Comparison of ENCODE assay signal across 24 cellular contexts in the genomic region with DNA sequence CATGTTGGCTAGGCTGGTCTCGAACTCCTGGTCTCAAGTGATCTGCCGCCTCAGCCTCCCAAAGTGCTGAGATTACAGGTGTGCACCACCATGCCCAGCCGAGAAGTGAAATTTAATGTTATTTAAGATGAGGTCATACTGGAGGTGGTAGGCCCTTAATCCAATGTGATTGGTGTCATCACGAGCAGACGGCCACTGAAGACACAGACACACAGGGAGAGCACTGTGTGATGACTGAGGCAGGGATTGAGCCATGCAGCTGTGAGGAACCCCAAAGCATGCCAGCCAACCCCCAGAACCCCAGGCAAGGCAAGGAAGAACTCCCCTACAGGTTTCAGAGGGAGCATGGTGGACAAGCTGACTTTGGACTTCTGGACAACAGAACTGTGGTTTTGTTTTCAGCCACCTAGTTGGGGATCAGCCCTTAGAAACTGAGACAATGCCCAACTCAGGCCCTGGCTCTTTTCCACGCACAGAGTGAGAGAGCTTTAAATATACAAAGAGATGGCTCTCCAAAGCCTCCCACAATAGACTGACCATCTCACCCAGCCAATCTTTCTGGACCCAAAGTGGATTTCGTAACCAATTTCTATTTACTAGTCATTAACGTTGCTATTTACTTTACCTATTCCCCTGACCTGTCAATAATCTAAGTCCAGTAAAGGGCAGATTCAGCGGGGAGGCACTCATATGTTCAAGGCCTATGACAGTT. TPM values are rescaled to one million over a fixed set of nuclear protein-coding genes. Genes with fewer than 3 reads are reported as not detected.
DNase-seq lines count a peak whose midpoint lies in the region; ATAC-seq, FAIRE-seq and TF ChIP-seq lines count a peak whose summit lies in the region.
"Had no signal": no experiment of that assay in that cellular context is flagged by ENCODE, and none has a peak within 500 bp of the region (broad histone marks: within the 10 kb centered on the region; RNA-seq: fewer than 3 reads in every experiment).

No MANE protein-coding gene starts in this region.

- H3K27me3 Mint-ChIP-seq in CD14-positive monocyte (ENCODE audit: low read depth in 3 of 3) = peaks cover 0 to under 1% (median 0%) of the 10 kb centered on the region in 3 donors

- H3K4me2 ChIP-seq in HepG2 (ENCODE audit: low read depth, low read length) = peak overlapping the region; percentile 81

- H3K79me2 ChIP-seq in HepG2 (ENCODE audit: insufficient read depth, low read length) = peaks cover 86% of the 10 kb centered on the region

- no peak overlapping the region for H2AFZ ChIP-seq in HepG2 (ENCODE audit: low read length)

- peak overlapping the region; percentile 100 for H3K27ac ChIP-seq in Panc1 (ENCODE audit: low read length)
- peak overlapping the region; percentile 100 for H3K27ac ChIP-seq in HepG2 (ENCODE audit: extremely low read length, insufficient read depth, low read length)
- H3K27ac ChIP-seq: skin epidermis, tibial nerve had no signal

- TF ChIP-seq CTCF in CD14-positive monocyte (IDR thresholded peaks at IDR 0.05) (no peak), Panc1 (IDR thresholded peaks at IDR 0.05) (no peak), HepG2 (CRISPR knock-in tag; IDR thresholded peaks at IDR 0.05) (no peak; the same call in 1 of the 2 replicates), foreskin fibroblast (IDR thresholded peaks at IDR 0.05; ENCODE audit: low read depth, low read length) (no peak), BE2C (IDR thresholded peaks at IDR 0.05; ENCODE audit: low read depth, low read length) (no peak)

- H3K9me3 ChIP-seq in Panc1 (ENCODE audit: control insufficient read depth, insufficient read depth, low read depth, low read length) = no peaks in the 10 kb centered on the region
- no peaks in the 10 kb centered on the region for H3K9me3 ChIP-seq in HepG2 (ENCODE audit: low read length)
- no peaks in the 10 kb centered on the region for H3K9me3 ChIP-seq in BE2C
- H3K9me3 ChIP-seq: tibial nerve had no signal

- H3K4me3 ChIP-seq in Panc1 (ENCODE audit: low read depth in 2 of 2, low read length in 2 of 2) (no peak overlapping the region), HepG2 (replicated peaks in 1 of 3; ENCODE audit: insufficient read depth in 1 of 3, low read depth in 2 of 3, low read length in 3 of 3) (peak overlapping the region in 2 of 3 experiments; percentile 2 to 55; a peak in 3 of 6 replicates), foreskin fibroblast (ENCODE audit: low read depth in 1 of 2, low read length in 2 of 2) (no peak overlapping the region), BE2C (ENCODE audit: low read depth, low read length) (no peak overlapping the region)
- H3K4me3 ChIP-seq: GM12878, skin epidermis, tibial nerve had no signal

- H3K36me3 ChIP-seq in Panc1 (ENCODE audit: control insufficient read depth, insufficient read depth, low read length) (no peaks in the 10 kb centered on the region), HepG2 (replicated peaks in 1 of 2; ENCODE audit: control insufficient read depth in 1 of 2, insufficient read depth in 2 of 2, low read length in 2 of 2) (peaks cover 2 to 7% of the 10 kb centered on the region in 2 experiments; a peak in 2 of 5 replicates), BE2C (no peaks in the 10 kb centered on the region)
- H3K36me3 ChIP-seq: tibial nerve had no signal

- FAIRE-seq in HepG2 (lab: Jason Lieb, UNC) = peak; percentile 70
- FAIRE-seq: GM12878, HTR-8/SVneo, TTC549 had no signal

- ATAC-seq in Panc1 (no peak), HepG2 (peak; percentile 87), GM18511 (IDR thresholded peaks at IDR 0.05; ENCODE audit: unreplicated experiment) (no peak), HG03342 (IDR thresholded peaks at IDR 0.05; ENCODE audit: unreplicated experiment) (no peak)
- ATAC-seq: activated T-helper 17 cell treated with anti-CD3 and anti-CD28 coated beads, Interleukin-2, amount 50 U/mL, for 72 hours; GM12878; left colon; stimulated activated naive CD8-positive, alpha-beta T cell treated with anti-CD3 and anti-CD28 coated beads, Interleukin-15, Interleukin-2, amounts not matched to agents 100 U/mL and 50 U/mL, for 24 hours had no signal

- no peak overlapping the region for H3K4me3 Mint-ChIP-seq in CD14-positive monocyte
- H3K4me3 Mint-ChIP-seq: activated naive CD8-positive, alpha-beta T cell treated with anti-CD3 and anti-CD28 coated beads, Interleukin-2, amount 10 ng/mL, durations not matched to agents 7 days and 5 days; activated T-helper 17 cell treated with anti-CD3 and anti-CD28 coated beads, Interleukin-2, amount 50 U/mL, for 72 hours; CD4-positive, alpha-beta memory T cell; nephron progenitor cell had no signal

- H4K20me1 ChIP-seq in HepG2 (ENCODE audit: insufficient read depth, low read length) = no peaks in the 10 kb centered on the region

- 31% methylated on average over 9 of the region's 9 CpGs for WGBS in HepG2 (ENCODE audit: low lambda C conversion rate)

- no peaks in the 10 kb centered on the region for H3K27me3 ChIP-seq in Panc1 (ENCODE audit: control insufficient read depth, insufficient read depth, low read length)
- no peaks in the 10 kb centered on the region for H3K27me3 ChIP-seq in HepG2 (ENCODE audit: control insufficient read depth in 1 of 2, insufficient read depth in 2 of 2, low read length in 2 of 2)
- no peaks in the 10 kb centered on the region for H3K27me3 ChIP-seq in BE2C
- H3K27me3 ChIP-seq: tibial nerve had no signal

- intact Hi-C loops in CD14-positive monocyte (cut with micrococcal nuclease) = loop anchor here in 1 of 2 donors (5.0 to 10.0 kb wide), 2 partner anchors 35 to 78 kb away; partner anchors contain the start of gene TBC1D8
- intact Hi-C loops in Panc1 (cut with micrococcal nuclease; ENCODE audit: unreplicated experiment) = no loop called here
- intact Hi-C loops in HepG2 (cut with micrococcal nuclease; ENCODE audit: unreplicated experiment) = loop anchor here (1.0 kb wide), 3 partner anchors 11 to 79 kb away; no protein-coding TSS in a partner anchor

- H3K36me3 Mint-ChIP-seq in CD14-positive monocyte = peaks cover 6 to 13% of the 10 kb centered on the region in 2 donors
- H3K36me3 Mint-ChIP-seq: activated naive CD8-positive, alpha-beta T cell treated with anti-CD3 and anti-CD28 coated beads, Interleukin-2, amount 10 ng/mL, durations not matched to agents 7 days and 5 days; CD4-positive, alpha-beta memory T cell had no signal

- peaks cover 87% of the 10 kb centered on the region for H3K4me1 Mint-ChIP-seq in CD14-positive monocyte
- H3K4me1 Mint-ChIP-seq: activated naive CD8-positive, alpha-beta T cell treated with anti-CD3 and anti-CD28 coated beads, Interleukin-2, amount 10 ng/mL, durations not matched to agents 7 days and 5 days; activated T-helper 17 cell treated with anti-CD3 and anti-CD28 coated beads, Interleukin-2, amount 50 U/mL, for 72 hours; CD4-positive, alpha-beta memory T cell had no signal

- H3K9me3 Mint-ChIP-seq in CD14-positive monocyte = no peaks in the 10 kb centered on the region
- H3K9me3 Mint-ChIP-seq: activated naive CD8-positive, alpha-beta T cell treated with anti-CD3 and anti-CD28 coated beads, Interleukin-2, amount 10 ng/mL, durations not matched to agents 7 days and 5 days; activated T-helper 17 cell treated with anti-CD3 and anti-CD28 coated beads, Interleukin-2, amount 50 U/mL, for 72 hours; nephron progenitor cell had no signal

- TF ChIP-seq EP300 in HepG2 (IDR thresholded peaks at IDR 0.05; ENCODE audit: low read depth in 2 of 2, low read length in 2 of 2) = peak; percentile 91 to 99; a peak in 3 of 4 replicates
- peak; percentile 91 for TF ChIP-seq EP300 in HepG2 (CRISPR knock-in tag; IDR thresholded peaks at IDR 0.05; ENCODE audit: borderline replicate concordance)

- peak; percentile 78 for TF ChIP-seq RAD21 in HepG2 (CRISPR knock-in tag; IDR thresholded peaks at IDR 0.05)

- H3K9ac ChIP-seq in HepG2 (ENCODE audit: insufficient read depth, low read depth, low read length) = peak overlapping the region; percentile 83

- peaks cover 91% of the 10 kb centered on the region for H3K4me1 ChIP-seq in Panc1 (ENCODE audit: control insufficient read depth, insufficient read depth, low read length)
- H3K4me1 ChIP-seq in HepG2 (ENCODE audit: insufficient read depth, low read length) = peaks cover 97% of the 10 kb centered on the region
- peaks cover 14% of the 10 kb centered on the region for H3K4me1 ChIP-seq in BE2C

- in situ Hi-C loops in KBM-7 (cut with MboI; ENCODE audit: low pct_unique_long_range_greater_than_20kb, low sequenced_read_pairs) (no loop called here), Panc1 (cut with HindIII; ENCODE audit: low pct_unique_long_range_greater_than_20kb, low sequenced_read_pairs) (no loop called here), HepG2 (cut with HindIII; ENCODE audit: extremely low pct_ligation_motif_present, low pct_unique_long_range_greater_than_20kb) (no loop called here)

- no peak for DNase-seq in CD14-positive monocyte (ENCODE audit: low spot score)
- peak; percentile 23 for DNase-seq in KBM-7
- no peak for DNase-seq in Panc1 (ENCODE audit: low read depth, low spot score)
- DNase-seq in HepG2 (ENCODE audit: low spot score) = peak; percentile 100
- DNase-seq in foreskin fibroblast = no peak
- no peak for DNase-seq in BE2C
- DNase-seq: activated CD4-positive, alpha-beta T cell treated with anti-CD3 and anti-CD28 coated beads for 48 hours; activated naive CD8-positive, alpha-beta T cell treated with anti-CD3 and anti-CD28 coated beads, Interleukin-2, amount 10 ng/mL, durations not matched to agents 7 days and 5 days; CD4-positive, alpha-beta memory T cell; DMS79; H7; left colon; NCI-H1436; nephron progenitor cell; posterior cingulate gyrus; stimulated activated naive CD8-positive, alpha-beta T cell treated with anti-CD3 and anti-CD28 coated beads, Interleukin-15, Interleukin-2, amounts not matched to agents 100 U/mL and 50 U/mL, for 24 hours had no signal

- BruUV-seq in Panc1 (replicated peaks; lab: Mats Ljungman, UMichigan) (no TSS peak), HepG2 (replicated peaks; lab: Mats Ljungman, UMichigan) (no TSS peak)

- peak overlapping the region in 6 of 7 donors; percentile 3 to 84 (median 64) for H3K27ac Mint-ChIP-seq in CD14-positive monocyte
- H3K27ac Mint-ChIP-seq: activated naive CD8-positive, alpha-beta T cell treated with anti-CD3 and anti-CD28 coated beads, Interleukin-2, amount 10 ng/mL, durations not matched to agents 7 days and 5 days; activated T-helper 17 cell treated with anti-CD3 and anti-CD28 coated beads, Interleukin-2, amount 50 U/mL, for 72 hours; CD4-positive, alpha-beta memory T cell; nephron progenitor cell had no signal

- peak; percentile 49 to 65; a peak in 2 of 4 replicates for TF ChIP-seq POLR2A in HepG2 (IDR thresholded peaks at IDR 0.05; ENCODE audit: insufficient read depth in 1 of 2, low read depth in 2 of 2, low read length in 2 of 2)

- CTCF ChIA-PET in Panc1 (lab: Charles Lee) = no interaction called here
- CTCF ChIA-PET in HepG2 (lab: Yijun Ruan, JAX; ENCODE audit: low intra/inter-chr PET ratio, low total read pairs) = interaction anchor here (1.2 kb wide), 1 partner anchor 79 kb away, joined by 3 read pairs; no protein-coding TSS in a partner anchor

- POLR2A ChIA-PET in Panc1 (lab: Charles Lee) = interaction anchor here (0.6 kb wide), 1 partner anchor 43 kb away, joined by 4 read pairs; no protein-coding TSS in a partner anchor
- POLR2A ChIA-PET in HepG2 (lab: Yijun Ruan, JAX) = interaction anchor here (0.7 to 2.6 kb wide), 10 partner anchors 9 to 297 kb away, joined by 3 to 29 read pairs (median 4); partner anchors contain the start of genes RPL31 and TBC1D8

RNA-seq across cellular contexts. Expression of gene TBC1D8, which starts 34.2 kb away (rescaled TPM):
- polyA plus RNA-seq in CD14-positive monocyte (10 to 100 TPM; 16.1 to 22.4 TPM), HepG2 (2011; rRNA removed) (95.4 and 109 TPM in 2 replicates)
- total RNA-seq in Panc1 (2021; ENCODE audit: unreplicated experiment) (139 TPM), HepG2 (2016; rRNA removed; fragmentation: Illumina TruSeq; extraction: Trizol) (24.6 and 45.1 TPM in 2 replicates)
- 171 TPM for polyA plus RNA-seq in Panc1 (2012; ENCODE audit: insufficient read length)
- 19.7 and 20.1 TPM in 2 replicates for total RNA-seq in HepG2 (2016; cell fraction: cytosol; rRNA removed; fragmentation: Illumina TruSeq; extraction: Trizol; ENCODE audit: low read depth)
- total RNA-seq in HepG2 (2016; cell fraction: insoluble cytoplasmic fraction; rRNA removed; fragmentation: Illumina TruSeq; extraction: Trizol) = 24.0 and 41.1 TPM in 2 replicates
- total RNA-seq in HepG2 (2016; cell fraction: membrane; rRNA removed; fragmentation: Illumina TruSeq; extraction: Trizol) = 25.6 and 27.6 TPM in 2 replicates
- total RNA-seq in HepG2 (2016; cell fraction: nucleus; rRNA removed; fragmentation: Illumina TruSeq; extraction: Trizol) = 65.7 and 82.2 TPM in 2 replicates
- 29.9 and 31.1 TPM in 2 replicates for polyA plus RNA-seq in HepG2 (2011; cell fraction: cytosol; rRNA removed)
- 436 and 543 TPM in 2 replicates for polyA plus RNA-seq in HepG2 (2011; cell fraction: nucleus; rRNA removed)
- 48.7 and 51.7 TPM in 2 replicates for polyA plus RNA-seq in HepG2 (2012)
- polyA plus RNA-seq in HepG2 (2016; cell fraction: cytosol; fragmentation: Illumina TruSeq; extraction: Trizol; ENCODE audit: low read depth) = 3.0 and 3.1 TPM in 2 replicates
- polyA plus RNA-seq in HepG2 (2016; cell fraction: insoluble cytoplasmic fraction; fragmentation: Illumina TruSeq; extraction: Trizol; ENCODE audit: low read depth) = 19.9 and 22.5 TPM in 2 replicates
- 8.5 and 9.7 TPM in 2 replicates for polyA plus RNA-seq in HepG2 (2016; cell fraction: membrane; fragmentation: Illumina TruSeq; extraction: Trizol; ENCODE audit: low read depth)
- 164 and 165 TPM in 2 replicates for polyA plus RNA-seq in HepG2 (2016; cell fraction: nucleus; fragmentation: Illumina TruSeq; extraction: Trizol; ENCODE audit: insufficient read depth, low read depth)
- polyA minus RNA-seq in HepG2 (2011; rRNA and poly(A)+ RNA removed; ENCODE audit: low replicate concordance) = 49.0 and 185 TPM in 2 replicates
- polyA minus RNA-seq in HepG2 (2011; cell fraction: cytosol; rRNA and poly(A)+ RNA removed) = 17.5 and 18.1 TPM in 2 replicates
- polyA minus RNA-seq in HepG2 (2011; cell fraction: nucleus; rRNA and poly(A)+ RNA removed) = 201 and 233 TPM in 2 replicates
- 14.0 TPM for polyA plus RNA-seq in BE2C (2012; ENCODE audit: insufficient read depth, insufficient read length, low read depth)

Comparison
In these comparisons a context has a peak if more than half of its experiments do, and no peak if none do; other contexts are left out.
1. DNase-seq: peak in KBM-7 (single experiment) and HepG2 (single experiment); none in CD14-positive monocyte (single experiment), Panc1 (single experiment), foreskin fibroblast (0 of 2) and BE2C (single experiment).
2. H3K4me3 ChIP-seq: peak in HepG2 (2 of 3); none in Panc1 (0 of 2), foreskin fibroblast (0 of 2) and BE2C (single experiment).